In the genomic region with DNA sequence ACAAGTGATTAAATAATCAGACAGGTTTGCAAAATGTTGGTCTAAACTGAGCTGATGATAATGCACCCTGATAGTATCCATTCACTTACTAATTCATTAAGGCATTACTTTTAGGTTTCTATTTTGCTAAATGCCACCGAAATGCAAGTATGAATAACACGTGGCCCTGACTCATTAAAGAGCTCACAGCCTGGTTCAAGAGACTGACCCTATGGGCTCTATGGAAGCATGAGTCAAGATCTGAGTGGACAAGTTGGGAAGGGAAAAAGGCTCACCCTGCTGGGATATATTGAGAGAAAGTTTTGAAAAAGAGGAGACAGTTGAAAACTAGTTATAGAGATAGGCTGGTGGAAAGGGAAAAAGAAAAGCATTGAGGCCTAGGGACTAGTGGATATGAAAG, we compare ENCODE assay signal across 29 cellular contexts. TPM values are rescaled to one million over a fixed set of nuclear protein-coding genes. Genes with fewer than 3 reads are reported as not detected.
A peak's percentile ranks its signal among the peaks of the same experiment; 100 is the strongest.
DNase-seq lines count a peak whose midpoint lies in the region; ATAC-seq lines count a peak whose summit lies in the region.
"Had no signal": no experiment of that assay in that cellular context is flagged by ENCODE, and none has a peak within 500 bp of the region (broad histone marks: within the 10 kb centered on the region; RNA-seq: fewer than 3 reads in every experiment).

No MANE protein-coding gene starts in this region.

- in situ Hi-C loops in ACHN (cut with HindIII; ENCODE audit: low pct_ligation_motif_present, low pct_unique_long_range_greater_than_20kb, low sequenced_read_pairs), result no loop called here

- DNase-seq in A172 (ENCODE audit: low spot score) (peak; percentile 18), HS-27A (ENCODE audit: low read depth) (peak; percentile 34), amniotic epithelial cell (ENCODE audit: low read depth) (peak; percentile 21), iris pigment epithelial cell (ENCODE audit: low read depth) (peak; percentile 62), ACHN (no peak), NCI-H2081 treated with DMSO at 0.1 percent for 48 hours (lab: John Stamatoyannopoulos, UW) (no peak)
- DNase-seq: activated CD4-positive, alpha-beta T cell treated with anti-CD3 and anti-CD28 coated beads, Interleukin-2, amount 50 U/mL, for 48 hours; activated CD4-positive, CD25-positive, alpha-beta regulatory T cell treated with anti-CD3 and anti-CD28 coated beads, Interleukin-2, amount 50 U/mL, for 72 hours; activated naive CD4-positive, alpha-beta T cell treated with Interleukin-2 at 50 U/mL for 16 hours; activated T-cell treated with anti-CD3 and anti-CD28 coated beads, Interleukin-2, amount 50 U/mL, for 72 hours; CD4-positive, alpha-beta T cell; dorsolateral prefrontal cortex; esophagus squamous epithelium; gastrocnemius medialis; left colon; NCI-H1092; NCI-H187; NCI-H2171 treated with DMSO at 0.1 percent for 48 hours; NCI-H510A treated with DMSO at 0.1 percent for 48 hours; nephron progenitor cell; pancreas; right cardiac atrium; stimulated activated CD4-positive, alpha-beta T cell treated with anti-CD3 and anti-CD28 coated beads, Interleukin-1b, Interleukin-23, amount 100 ng/mL, for 48 hours; stimulated activated naive CD4-positive, alpha-beta T cell treated with Interleukin-2 at 50 U/mL for 16 hours had no signal

- ATAC-seq in GM21360 (IDR thresholded peaks at IDR 0.05; ENCODE audit: unreplicated experiment), result no peak
- ATAC-seq in GM21619 (IDR thresholded peaks at IDR 0.05; ENCODE audit: unreplicated experiment), result no peak
- ATAC-seq: activated T-cell treated with anti-CD3 and anti-CD28 coated beads, Interleukin-2, amount 50 U/mL, for 72 hours; gastrocnemius medialis; left colon; pancreas; right cardiac atrium had no signal

RNA-seq across cellular contexts. Expression of gene LRRC9, which starts 14.8 kb away (rescaled TPM):
- total RNA-seq in A172 (2014; rRNA removed; shearing (Covaris generic)), result not detected in 2 replicates
- total RNA-seq: activated T-cell treated with anti-CD3 and anti-CD28 coated beads, Interleukin-2, amount 50 U/mL, for 72 hours; CD4-positive, alpha-beta T cell; esophagus squamous epithelium; T-helper 2 cell treated with Interferon-gamma antibody and Interleukin-4, amounts not matched to agents 100 ng/mL and 5 ng/mL, for 36 hours; thoracic aorta had no signal

RNA-seq across cellular contexts. Expression of gene RTN1, which starts 34.6 kb away (rescaled TPM):
- total RNA-seq in A172 (2014; rRNA removed; shearing (Covaris generic)), result 7.0 and 7.9 TPM in 2 replicates
- total RNA-seq: activated T-cell treated with anti-CD3 and anti-CD28 coated beads, Interleukin-2, amount 50 U/mL, for 72 hours; OCI-LY7; T-helper 2 cell treated with Interferon-gamma antibody and Interleukin-4, amounts not matched to agents 100 ng/mL and 5 ng/mL, for 36 hours had no signal

Comparison
In these comparisons a context has a peak if more than half of its experiments do, and no peak if none do; other contexts are left out.
1. DNase-seq: peak in A172 (single experiment), HS-27A (single experiment), amniotic epithelial cell (single experiment) and iris pigment epithelial cell (single experiment); none in ACHN (single experiment) and NCI-H2081 treated with DMSO at 0.1 percent for 48 hours (single experiment).